ENCODE assay signal across 8 cellular contexts in the genomic region with DNA sequence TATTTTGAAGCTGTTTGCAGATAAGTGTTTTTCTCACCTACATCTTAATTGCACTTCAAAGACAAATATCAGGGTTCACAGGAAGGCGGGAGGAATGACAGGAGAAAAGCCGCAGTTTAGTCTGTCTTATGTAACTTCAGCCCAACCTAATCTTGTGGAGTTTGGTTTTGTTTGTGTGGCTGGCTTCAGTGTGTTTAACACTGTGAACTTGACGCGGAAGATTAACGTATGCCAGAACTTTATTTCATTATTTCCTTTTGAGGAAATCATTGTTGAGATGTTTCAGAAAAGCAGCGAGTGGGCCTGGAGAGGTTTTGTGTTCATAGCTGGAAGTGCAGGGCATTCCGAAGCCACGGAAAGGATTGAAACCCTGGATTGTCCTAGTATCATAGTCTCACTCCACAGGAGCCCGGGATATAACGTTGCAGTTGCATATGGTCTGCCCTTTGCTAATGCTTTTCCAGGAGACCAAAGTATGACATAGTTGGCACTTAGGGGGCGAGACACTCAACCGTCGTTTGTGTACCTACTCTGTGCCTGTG. TPM values are rescaled to one million over a fixed set of nuclear protein-coding genes. Genes with fewer than 3 reads are reported as not detected.
DNase-seq lines count a peak whose midpoint lies in the region; ATAC-seq, FAIRE-seq and TF ChIP-seq lines count a peak whose summit lies in the region.

No MANE protein-coding gene starts in this region.

- no peak for FAIRE-seq in pancreas (lab: Jason Lieb, UNC)

- peaks cover 49% of the 10 kb centered on the region for H3K4me1 Mint-ChIP-seq in activated T-cell treated with anti-CD3 and anti-CD28 coated beads, Interleukin-2, amount 50 U/mL, for 24 hours (ENCODE audit: low read depth)

- no peak overlapping the region for H3K27ac Mint-ChIP-seq in activated T-cell treated with anti-CD3 and anti-CD28 coated beads, Interleukin-2, amount 50 U/mL, for 24 hours

- intact Hi-C loops in pancreas (cut with DNase I), result no loop called here

- peaks cover 14 to 49% (median 48%) of the 10 kb centered on the region in 3 donors for H3K4me1 ChIP-seq in pancreas

- ATAC-seq in pancreas (peak; percentile 12 to 38 (median 24)), HG03139 (IDR thresholded peaks at IDR 0.05; ENCODE audit: unreplicated experiment) (no peak)

- H3K36me3 Mint-ChIP-seq in activated T-cell treated with anti-CD3 and anti-CD28 coated beads, Interleukin-2, amount 50 U/mL, for 24 hours (ENCODE audit: low read depth), result no peaks in the 10 kb centered on the region

- H3K27me3 Mint-ChIP-seq in activated T-cell treated with anti-CD3 and anti-CD28 coated beads, Interleukin-2, amount 50 U/mL, for 24 hours, result peaks cover 19% of the 10 kb centered on the region

- 3 to 5% methylated on average over 13 of the region's 13 CpGs for WGBS in pancreas, 2 donors

- H3K27me3 ChIP-seq in pancreas, result no peaks in the 10 kb centered on the region

- peak overlapping the region; percentile 86 for H3K9ac ChIP-seq in SK-N-MC (ENCODE audit: insufficient read length)

- H3K9me3 Mint-ChIP-seq in activated T-cell treated with anti-CD3 and anti-CD28 coated beads, Interleukin-2, amount 50 U/mL, for 24 hours, result no peaks in the 10 kb centered on the region

- H3K27ac ChIP-seq in SK-N-MC (0 out of 2 replicates have a peak overlapping the region, but pooled peaks have one; percentile 12), pancreas (peak overlapping the region; percentile 87 to 98 (median 96))

- H3K36me3 ChIP-seq in SK-N-MC (ENCODE audit: insufficient read depth, low read length) (no peaks in the 10 kb centered on the region), pancreas (no peaks in the 10 kb centered on the region)

- no peaks in the 10 kb centered on the region for H3K9me3 ChIP-seq in SK-N-MC (ENCODE audit: low read depth, low read length)
- no peaks in the 10 kb centered on the region for H3K9me3 ChIP-seq in pancreas

- peak in 1 of 4 donors; percentile 20 for TF ChIP-seq CTCF in pancreas (IDR thresholded peaks at IDR 0.05)

- no peak for DNase-seq in activated T-cell treated with anti-CD3 and anti-CD28 coated beads, Interleukin-2, amount 50 U/mL, for 24 hours
- DNase-seq in activated T-cell treated with anti-CD3 and anti-CD28 coated beads, Interleukin-2, amount 50 U/mL, for 1 hour, result no peak
- no peak for DNase-seq in SK-N-MC (ENCODE audit: low read depth, low spot score)
- peak; percentile 54 for DNase-seq in fibroblast of peridontal ligament (ENCODE audit: extremely low read depth)
- DNase-seq in pancreas, result no peak
- no peak for DNase-seq in activated effector memory CD4-positive, alpha-beta T cell treated with Interleukin-2 at 50 U/mL for 16 hours
- no peak for DNase-seq in stimulated activated naive CD4-positive, alpha-beta T cell treated with Interleukin-2 at 50 U/mL for 16 hours (lab: John Stamatoyannopoulos, UW)

- H3K4me3 ChIP-seq in SK-N-MC (peak overlapping the region; percentile 94), pancreas (peak overlapping the region; percentile 84 to 99 (median 93))

- peak overlapping the region; percentile 78 for H3K4me3 Mint-ChIP-seq in activated T-cell treated with anti-CD3 and anti-CD28 coated beads, Interleukin-2, amount 50 U/mL, for 24 hours

RNA-seq across cellular contexts. Expression of a gene that starts 2.0 kb away (rescaled TPM):
- total RNA-seq in pancreas, result 10 to 100 TPM; 27.0 to 46.6 (median 36.7) TPM
- 10 to 100 TPM in 1 of 2 donors, 1 to 10 TPM in 1; 6.0 to 10.7 TPM for polyA plus RNA-seq in pancreas
